ENCODE assay signal across 1 cellular context in the genomic region with DNA sequence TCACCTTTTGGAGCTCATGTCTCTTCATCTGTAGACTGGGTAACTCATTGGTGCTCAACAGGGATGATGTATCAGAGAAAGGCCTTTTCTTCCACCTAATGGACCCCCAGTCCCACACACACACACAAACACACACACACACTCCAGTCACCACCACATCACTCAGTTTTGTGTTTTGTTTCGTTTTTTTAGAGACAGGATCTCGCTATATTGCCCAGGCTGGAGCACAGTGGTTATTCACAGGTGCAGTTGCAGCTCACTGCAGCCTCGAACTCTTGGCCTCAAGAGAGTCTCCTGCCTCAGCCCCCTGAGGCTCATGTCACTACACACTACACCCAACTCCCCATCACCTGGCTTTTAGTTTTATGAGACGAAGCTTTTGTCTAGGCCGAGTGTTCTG.
TF ChIP-seq lines count a peak whose summit lies in the region.

No MANE protein-coding gene starts in this region.

TF ChIP-seq in WTC11, 78 proteins besides CTCF, POLR2A, EP300 and RAD21 (continued from another document):
- no peak for TF ChIP-seq ERG (CRISPR knock-in tag; IDR thresholded peaks at IDR 0.05)
